28 cellular contexts compared by ENCODE assay signal in genomic region chr18:29711931-29712330, GRCh38.
DNase-seq lines count a peak whose midpoint lies in the region; ATAC-seq and TF ChIP-seq lines count a peak whose summit lies in the region.
"Had no signal": no experiment of that assay in that cellular context is flagged by ENCODE, and none has a peak within 500 bp of the region (broad histone marks: within the 10 kb centered on the region; RNA-seq: fewer than 3 reads in every experiment).

No MANE protein-coding gene starts in this region.

- WGBS in HUES64, result 78% methylated on average over 8 of the region's 8 CpGs
- WGBS in trophoblast cell (ENCODE audit: extremely low coverage, insufficient coverage, insufficient read length), result no CpG with 5 or more reads among the region's 8 CpGs

- no peak overlapping the region for H2BK5ac ChIP-seq in trophoblast cell (ENCODE audit: low read depth, low read length, poor library complexity)

- no peaks in the 10 kb centered on the region for H3K27me3 ChIP-seq in HUES64 (ENCODE audit: insufficient read depth, low read length)
- H3K27me3 ChIP-seq in trophoblast cell (ENCODE audit: insufficient read depth, low read length), result no peaks in the 10 kb centered on the region
- no peaks in the 10 kb centered on the region for H3K27me3 ChIP-seq in CD8-positive, alpha-beta memory T cell (ENCODE audit: insufficient read depth, low read length, poor library complexity, severe bottlenecking)
- H3K27me3 ChIP-seq: dorsolateral prefrontal cortex, SJCRH30, stomach, tibial nerve had no signal

- DNase-seq in NCI-H2171 treated with DMSO at 0.1 percent for 48 hours (lab: John Stamatoyannopoulos, UW) (peak; percentile 32), NCI-H2171 (lab: John Stamatoyannopoulos, UW) (no peak), WTC11 (ENCODE audit: low spot score) (peak; percentile 85), trophoblast cell (no peak), putamen (ENCODE audit: low spot score) (no peak), activated gamma-delta T cell treated with Interleukin-2 at 50 U/mL for 16 hours (no peak)
- no peak for DNase-seq in CD8-positive, alpha-beta memory T cell
- DNase-seq: activated CD4-positive, alpha-beta memory T cell treated with anti-CD3 and anti-CD28 coated beads, Interleukin-2, amount 10 ng/mL, durations not matched to agents 7 days and 5 days; activated effector memory CD4-positive, alpha-beta T cell treated with Interleukin-2 at 50 U/mL for 16 hours; activated naive CD8-positive, alpha-beta T cell treated with anti-CD3 and anti-CD28 coated beads, Interleukin-2, amount 10 ng/mL, durations not matched to agents 7 days and 5 days; AML-193; DMS79 treated with DMSO at 0.1 percent for 48 hours; dorsolateral prefrontal cortex; glutamatergic neuron; immature natural killer cell; MM.1S; NCI-H1436; NCI-H2227 treated with DMSO at 0.1 percent for 48 hours; SJCRH30; stimulated activated CD8-positive, alpha-beta memory T cell treated with anti-CD3 and anti-CD28 coated beads, Interleukin-4, amount 100 ng/mL, for 48 hours; stomach had no signal

- H3K27me3 Mint-ChIP-seq in WTC11 (ENCODE audit: low read depth), result no peaks in the 10 kb centered on the region
- H3K27me3 Mint-ChIP-seq in CD8-positive, alpha-beta memory T cell, result no peaks in the 10 kb centered on the region
- H3K27me3 Mint-ChIP-seq: activated CD4-positive, alpha-beta memory T cell treated with anti-CD3 and anti-CD28 coated beads, Interleukin-2, amount 10 ng/mL, durations not matched to agents 7 days and 5 days; activated naive CD8-positive, alpha-beta T cell treated with anti-CD3 and anti-CD28 coated beads, Interleukin-2, amount 10 ng/mL, durations not matched to agents 7 days and 5 days; memory B cell had no signal

- no peak overlapping the region for H4K12ac ChIP-seq in trophoblast cell (ENCODE audit: low read depth, low read length)

- H3K4me1 Mint-ChIP-seq in WTC11, result peaks cover 27% of the 10 kb centered on the region
- no peaks in the 10 kb centered on the region for H3K4me1 Mint-ChIP-seq in CD8-positive, alpha-beta memory T cell
- H3K4me1 Mint-ChIP-seq: activated CD4-positive, alpha-beta memory T cell treated with anti-CD3 and anti-CD28 coated beads, Interleukin-2, amount 10 ng/mL, durations not matched to agents 7 days and 5 days; activated naive CD8-positive, alpha-beta T cell treated with anti-CD3 and anti-CD28 coated beads, Interleukin-2, amount 10 ng/mL, durations not matched to agents 7 days and 5 days; immature natural killer cell; memory B cell had no signal

- no peak overlapping the region for H4K91ac ChIP-seq in trophoblast cell (ENCODE audit: low read depth, low read length)

- peak; percentile 98 for ATAC-seq in WTC11
- ATAC-seq: activated CD4-positive, CD25-positive, alpha-beta regulatory T cell treated with anti-CD3 and anti-CD28 coated beads, Interleukin-2, amount 50 U/mL, for 24 hours; GM12878; K562 had no signal

- no peaks in the 10 kb centered on the region for H3K79me2 ChIP-seq in trophoblast cell (ENCODE audit: control insufficient read depth, insufficient read depth, low read length, poor library complexity)

- H3K9ac ChIP-seq in HUES64 (ENCODE audit: low read depth, low read length) (no peak overlapping the region), trophoblast cell (ENCODE audit: low read length) (no peak overlapping the region)

- no peak overlapping the region for H3K4ac ChIP-seq in trophoblast cell (ENCODE audit: low read depth, low read length)

- peaks cover 8% of the 10 kb centered on the region for H3K36me3 Mint-ChIP-seq in WTC11
- H3K36me3 Mint-ChIP-seq in CD8-positive, alpha-beta memory T cell, result no peaks in the 10 kb centered on the region
- H3K36me3 Mint-ChIP-seq: activated naive CD8-positive, alpha-beta T cell treated with anti-CD3 and anti-CD28 coated beads, Interleukin-2, amount 10 ng/mL, durations not matched to agents 7 days and 5 days; immature natural killer cell; memory B cell had no signal

- peak overlapping the region; percentile 38 for H4K8ac ChIP-seq in trophoblast cell (ENCODE audit: low read depth, low read length)

- peaks cover 3% of the 10 kb centered on the region for H3K79me1 ChIP-seq in trophoblast cell (ENCODE audit: low read length)

- H3K27ac Mint-ChIP-seq in WTC11, result peak overlapping the region; percentile 91
- no peak overlapping the region for H3K27ac Mint-ChIP-seq in CD8-positive, alpha-beta memory T cell
- H3K27ac Mint-ChIP-seq: activated CD4-positive, alpha-beta memory T cell treated with anti-CD3 and anti-CD28 coated beads, Interleukin-2, amount 10 ng/mL, durations not matched to agents 7 days and 5 days; activated naive CD8-positive, alpha-beta T cell treated with anti-CD3 and anti-CD28 coated beads, Interleukin-2, amount 10 ng/mL, durations not matched to agents 7 days and 5 days; immature natural killer cell; memory B cell had no signal

- CTCF ChIA-PET in WTC11 (lab: Charles Lee), result no interaction called here
- CTCF ChIA-PET in CD8-positive, alpha-beta memory T cell (lab: Charles Lee), result no interaction called here

- H3K9me3 ChIP-seq in HUES64 (ENCODE audit: insufficient read depth, low read depth, low read length), result no peaks in the 10 kb centered on the region
- H3K9me3 ChIP-seq in trophoblast cell (ENCODE audit: insufficient read depth, low read depth, low read length), result peaks cover 2% of the 10 kb centered on the region
- no peaks in the 10 kb centered on the region for H3K9me3 ChIP-seq in CD8-positive, alpha-beta memory T cell (ENCODE audit: low read length)
- H3K9me3 ChIP-seq: prostate gland, SJCRH30, tibial nerve had no signal

- POLR2A ChIA-PET in WTC11 (lab: Charles Lee), result no interaction called here
- POLR2A ChIA-PET in CD8-positive, alpha-beta memory T cell (lab: Charles Lee), result no interaction called here

- H3K4me2 ChIP-seq in trophoblast cell (ENCODE audit: low read length), result no peak overlapping the region

- H3K14ac ChIP-seq in trophoblast cell (ENCODE audit: low read length), result no peak overlapping the region

- H2BK12ac ChIP-seq in trophoblast cell (ENCODE audit: low read length), result peak overlapping the region; percentile 49

- H3K4me3 Mint-ChIP-seq in WTC11, result peak overlapping the region; percentile 31; the same call in 1 of the 2 replicates
- no peak overlapping the region for H3K4me3 Mint-ChIP-seq in CD8-positive, alpha-beta memory T cell
- H3K4me3 Mint-ChIP-seq: activated CD4-positive, alpha-beta memory T cell treated with anti-CD3 and anti-CD28 coated beads, Interleukin-2, amount 10 ng/mL, durations not matched to agents 7 days and 5 days; activated naive CD8-positive, alpha-beta T cell treated with anti-CD3 and anti-CD28 coated beads, Interleukin-2, amount 10 ng/mL, durations not matched to agents 7 days and 5 days; immature natural killer cell; memory B cell had no signal

- H3K36me3 ChIP-seq in HUES64 (ENCODE audit: insufficient read depth, low read length), result no peaks in the 10 kb centered on the region
- H3K36me3 ChIP-seq in trophoblast cell (ENCODE audit: control insufficient read depth in 1 of 2, insufficient read depth in 2 of 2, low read length in 2 of 2), result no peaks in the 10 kb centered on the region
- H3K36me3 ChIP-seq in CD8-positive, alpha-beta memory T cell (ENCODE audit: insufficient read depth, low read length), result no peaks in the 10 kb centered on the region
- H3K36me3 ChIP-seq: prostate gland, SJCRH30, stomach, tibial nerve had no signal

- peaks cover 15% of the 10 kb centered on the region; the same call in 1 of the 2 replicates for H3K4me1 ChIP-seq in HUES64 (ENCODE audit: insufficient read depth, low read length)
- peaks cover 5 to 7% of the 10 kb centered on the region in 2 experiments for H3K4me1 ChIP-seq in trophoblast cell (ENCODE audit: control insufficient read depth in 1 of 2, insufficient read depth in 2 of 2, low read length in 2 of 2)
- no peaks in the 10 kb centered on the region for H3K4me1 ChIP-seq in CD8-positive, alpha-beta memory T cell (ENCODE audit: insufficient read depth, low read length)
- H3K4me1 ChIP-seq: prostate gland, SJCRH30, stomach, tibial nerve had no signal

- no peak overlapping the region for H2BK120ac ChIP-seq in trophoblast cell (ENCODE audit: insufficient read depth, low read length, poor library complexity)

- H3K9me3 Mint-ChIP-seq in WTC11, result peaks cover 16% of the 10 kb centered on the region
- peaks cover 8 to 43% (median 13%) of the 10 kb centered on the region in 5 donors for H3K9me3 Mint-ChIP-seq in CD8-positive, alpha-beta memory T cell

- H3K4me3 ChIP-seq in HUES64 (ENCODE audit: low read length) (no peak overlapping the region), trophoblast cell (ENCODE audit: low read depth, low read length) (no peak overlapping the region)
- no peak overlapping the region for H3K4me3 ChIP-seq in CD8-positive, alpha-beta memory T cell (ENCODE audit: low read length)
- H3K4me3 ChIP-seq: dorsolateral prefrontal cortex, GM12878, K562, prostate gland, SJCRH30, stomach, tibial nerve had no signal

- TF ChIP-seq CTCF in WTC11 (IDR thresholded peaks at IDR 0.05), result no peak

- peak overlapping the region; percentile 46 for H2AK5ac ChIP-seq in trophoblast cell (ENCODE audit: low read length)

- H3K27ac ChIP-seq in HUES64 (ENCODE audit: low read depth, low read length) (peak overlapping the region; percentile 79), trophoblast cell (ENCODE audit: low read depth, low read length) (no peak overlapping the region)
- no peak overlapping the region for H3K27ac ChIP-seq in CD8-positive, alpha-beta memory T cell (ENCODE audit: low read depth, low read length)
- H3K27ac ChIP-seq: dorsolateral prefrontal cortex, prostate gland, SJCRH30, stomach, tibial nerve had no signal

- no peak overlapping the region for H3K23ac ChIP-seq in trophoblast cell (ENCODE audit: low read length)

- peak overlapping the region; percentile 53 for H3K18ac ChIP-seq in trophoblast cell (ENCODE audit: low read length)

- H2AFZ ChIP-seq in trophoblast cell (ENCODE audit: insufficient read depth, low read length, poor library complexity), result no peak overlapping the region

TF ChIP-seq in WTC11, 78 proteins besides CTCF, POLR2A, EP300 and RAD21 (continues in another document):
- TF ChIP-seq, protein P1, sequence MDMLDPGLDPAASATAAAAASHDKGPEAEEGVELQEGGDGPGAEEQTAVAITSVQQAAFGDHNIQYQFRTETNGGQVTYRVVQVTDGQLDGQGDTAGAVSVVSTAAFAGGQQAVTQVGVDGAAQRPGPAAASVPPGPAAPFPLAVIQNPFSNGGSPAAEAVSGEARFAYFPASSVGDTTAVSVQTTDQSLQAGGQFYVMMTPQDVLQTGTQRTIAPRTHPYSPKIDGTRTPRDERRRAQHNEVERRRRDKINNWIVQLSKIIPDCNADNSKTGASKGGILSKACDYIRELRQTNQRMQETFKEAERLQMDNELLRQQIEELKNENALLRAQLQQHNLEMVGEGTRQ (CRISPR knock-in tag; IDR thresholded peaks at IDR 0.05), result peak; percentile 33; the same call in 1 of the 2 replicates
- TF ChIP-seq FOXK1 (CRISPR knock-in tag; IDR thresholded peaks at IDR 0.05) (peak; percentile 53; the same call in 1 of the 2 replicates), ZNF396 (CRISPR knock-in tag; IDR thresholded peaks at IDR 0.05; ENCODE audit: borderline replicate concordance) (peak; percentile 20; the same call in 1 of the 2 replicates), MAX (CRISPR knock-in tag; IDR thresholded peaks at IDR 0.05) (peak; percentile 36; the same call in 1 of the 2 replicates)

Comparison
In these comparisons a context has a peak if more than half of its experiments do, and no peak if none do; other contexts are left out.
1. DNase-seq: peak in NCI-H2171 treated with DMSO at 0.1 percent for 48 hours (single experiment) and WTC11 (single experiment); none in NCI-H2171 (single experiment), trophoblast cell (0 of 2), putamen (single experiment), activated gamma-delta T cell treated with Interleukin-2 at 50 U/mL for 16 hours (single experiment) and CD8-positive, alpha-beta memory T cell (0 of 5).